30 cellular contexts compared by ENCODE assay signal in the genomic region with DNA sequence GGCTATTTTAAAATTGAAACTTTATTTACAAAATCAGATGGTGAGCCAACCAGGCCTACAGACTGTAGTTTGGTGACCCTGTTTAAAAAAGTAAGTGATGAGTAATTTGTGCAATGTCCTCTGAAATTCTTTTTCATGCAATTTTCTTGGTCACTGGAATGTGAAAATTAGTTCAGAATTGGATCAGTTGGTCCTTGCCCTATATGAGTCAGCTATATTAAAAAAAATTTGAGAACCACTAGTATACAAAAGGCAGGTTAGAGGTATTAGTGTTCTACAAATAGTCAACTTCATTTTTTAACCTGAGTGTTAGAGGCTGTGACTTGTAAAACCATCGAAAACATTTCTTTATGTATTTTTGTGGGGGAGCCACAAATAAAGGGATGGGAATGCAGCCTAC.
"Had no signal": no experiment of that assay in that cellular context is flagged by ENCODE, and none has a peak within 500 bp of the region (broad histone marks: within the 10 kb centered on the region; RNA-seq: fewer than 3 reads in every experiment).

No MANE protein-coding gene starts in this region.

- H3K4me3 ChIP-seq: ascending aorta, cardiac muscle cell had no signal

- H3K4me1 ChIP-seq: ascending aorta had no signal

- DNase-seq: activated CD4-positive, alpha-beta memory T cell treated with anti-CD3 and anti-CD28 coated beads, Interleukin-2, amount 10 ng/mL, durations not matched to agents 7 days and 5 days; activated CD4-positive, alpha-beta T cell treated with anti-CD3 and anti-CD28 coated beads for 1 hour; activated CD4-positive, alpha-beta T cell treated with anti-CD3 and anti-CD28 coated beads for 36 hours; activated CD4-positive, alpha-beta T cell treated with anti-CD3 and anti-CD28 coated beads for 48 hours; activated CD4-positive, alpha-beta T cell treated with anti-CD3 and anti-CD28 coated beads, Interleukin-2, amount 10 ng/mL, durations not matched to agents 7 days and 5 days; activated CD4-positive, alpha-beta T cell treated with anti-CD3 and anti-CD28 coated beads, Interleukin-2, amount 50 U/mL, for 48 hours; activated CD4-positive, CD25-positive, alpha-beta regulatory T cell; activated CD8-positive, alpha-beta memory T cell treated with anti-CD3 and anti-CD28 coated beads for 24 hours; activated CD8-positive, alpha-beta memory T cell treated with anti-CD3 and anti-CD28 coated beads, Interleukin-2, amount 10 ng/mL, durations not matched to agents 7 days and 5 days; activated CD8-positive, alpha-beta memory T cell treated with anti-CD3 and anti-CD28 coated beads, Interleukin-2, amount 50 U/mL, for 48 hours; activated CD8-positive, alpha-beta T cell treated with anti-CD3 and anti-CD28 coated beads, Interleukin-2, amount 10 ng/mL, durations not matched to agents 7 days and 5 days; activated effector memory CD4-positive, alpha-beta T cell treated with Interleukin-2 at 50 U/mL for 16 hours; activated gamma-delta T cell; activated naive CD4-positive, alpha-beta T cell treated with anti-CD3 and anti-CD28 coated beads, Interleukin-2, amount 10 ng/mL, durations not matched to agents 7 days and 5 days; activated naive CD4-positive, alpha-beta T cell treated with Interleukin-2 at 50 U/mL for 16 hours; activated naive CD8-positive, alpha-beta T cell treated with anti-CD3 and anti-CD28 coated beads, Interleukin-2, amount 10 ng/mL, durations not matched to agents 7 days and 5 days; activated naive CD8-positive, alpha-beta T cell treated with anti-CD3 and anti-CD28 coated beads, Interleukin-2, amount 50 U/mL, for 24 hours; activated T-cell treated with anti-CD3 and anti-CD28 coated beads, Interleukin-2, amount 50 U/mL, for 24 hours; activated T-cell treated with anti-CD3 and anti-CD28 coated beads, Interleukin-2, amount 50 U/mL, for 48 hours; amygdala; anterior cingulate cortex; caudate nucleus; cerebellar nuclear complex; T-helper 2 cell; T-helper 9 cell; WERI-Rb-1 had no signal

- H3K27ac ChIP-seq: ascending aorta, cardiac muscle cell, WERI-Rb-1 had no signal

- H3K9me3 ChIP-seq: ascending aorta had no signal

- H3K27me3 ChIP-seq: ascending aorta, cardiac muscle cell had no signal

- H3K36me3 ChIP-seq: ascending aorta, cardiac muscle cell, WERI-Rb-1 had no signal

- ATAC-seq: activated CD4-positive, alpha-beta T cell treated with anti-CD3 and anti-CD28 coated beads for 36 hours; activated CD4-positive, CD25-positive, alpha-beta regulatory T cell treated with anti-CD3 and anti-CD28 coated beads, Interleukin-2, amount 50 U/mL, for 24 hours; activated CD8-positive, alpha-beta memory T cell treated with anti-CD3 and anti-CD28 coated beads, Interleukin-2, amount 10 ng/mL, durations not matched to agents 7 days and 5 days; activated CD8-positive, alpha-beta T cell treated with anti-CD3 and anti-CD28 coated beads, Interleukin-2, amount 10 ng/mL, durations not matched to agents 7 days and 5 days; activated naive CD8-positive, alpha-beta T cell treated with anti-CD3 and anti-CD28 coated beads, Interleukin-2, amount 50 U/mL, for 24 hours; WTC11 had no signal
